ENCODE assay signal across 11 cellular contexts in genomic region chr14:54778618-54779017, GRCh38.
"Had no signal": no experiment of that assay in that cellular context is flagged by ENCODE, and none has a peak within 500 bp of the region (broad histone marks: within the 10 kb centered on the region; RNA-seq: fewer than 3 reads in every experiment).

No MANE protein-coding gene starts in this region.

- H3K36me3 ChIP-seq: transverse colon had no signal

- H3K4me3 ChIP-seq: body of pancreas, pancreas, smooth muscle cell, transverse colon had no signal

- H3K27me3 ChIP-seq: body of pancreas, pancreas, transverse colon had no signal

- H3K27ac Mint-ChIP-seq: activated naive CD4-positive, alpha-beta T cell treated with anti-CD3 and anti-CD28 coated beads, Interleukin-2, amount 50 U/mL, for 24 hours; endodermal cell; stimulated activated effector memory CD8-positive, alpha-beta T cell treated with anti-CD3 and anti-CD28 coated beads, Interleukin-12 subunit alpha, Interleukin-12 subunit beta, amount 100 ng/mL, for 72 hours had no signal

- ATAC-seq: body of pancreas; pancreas; stimulated activated effector memory CD8-positive, alpha-beta T cell treated with anti-CD3 and anti-CD28 coated beads, Interleukin-12 subunit alpha, Interleukin-12 subunit beta, amount 100 ng/mL, for 72 hours had no signal

- H3K4me3 Mint-ChIP-seq: activated naive CD4-positive, alpha-beta T cell treated with anti-CD3 and anti-CD28 coated beads, Interleukin-2, amount 50 U/mL, for 24 hours; central memory CD8-positive, alpha-beta T cell; endodermal cell; stimulated activated effector memory CD8-positive, alpha-beta T cell treated with anti-CD3 and anti-CD28 coated beads, Interleukin-12 subunit alpha, Interleukin-12 subunit beta, amount 100 ng/mL, for 72 hours had no signal

- H3K4me1 ChIP-seq: body of pancreas, pancreas had no signal

- H3K9me3 ChIP-seq: body of pancreas, pancreas, transverse colon had no signal

- H3K36me3 Mint-ChIP-seq: activated naive CD4-positive, alpha-beta T cell treated with anti-CD3 and anti-CD28 coated beads, Interleukin-2, amount 50 U/mL, for 24 hours had no signal

- H3K27ac ChIP-seq: body of pancreas, pancreas, transverse colon had no signal

- DNase-seq: activated CD4-positive, alpha-beta T cell treated with anti-CD3 and anti-CD28 coated beads, Interleukin-2, amount 50 U/mL, for 1 hour; activated T-cell treated with anti-CD3 and anti-CD28 coated beads, Interleukin-2, amount 50 U/mL, for 1 hour; amniotic stem cell; body of pancreas; endodermal cell; pancreas; transverse colon had no signal

- H3K9me3 Mint-ChIP-seq: activated naive CD4-positive, alpha-beta T cell treated with anti-CD3 and anti-CD28 coated beads, Interleukin-2, amount 50 U/mL, for 24 hours; central memory CD8-positive, alpha-beta T cell; endodermal cell; stimulated activated effector memory CD8-positive, alpha-beta T cell treated with anti-CD3 and anti-CD28 coated beads, Interleukin-12 subunit alpha, Interleukin-12 subunit beta, amount 100 ng/mL, for 72 hours had no signal
